In the genomic region with DNA sequence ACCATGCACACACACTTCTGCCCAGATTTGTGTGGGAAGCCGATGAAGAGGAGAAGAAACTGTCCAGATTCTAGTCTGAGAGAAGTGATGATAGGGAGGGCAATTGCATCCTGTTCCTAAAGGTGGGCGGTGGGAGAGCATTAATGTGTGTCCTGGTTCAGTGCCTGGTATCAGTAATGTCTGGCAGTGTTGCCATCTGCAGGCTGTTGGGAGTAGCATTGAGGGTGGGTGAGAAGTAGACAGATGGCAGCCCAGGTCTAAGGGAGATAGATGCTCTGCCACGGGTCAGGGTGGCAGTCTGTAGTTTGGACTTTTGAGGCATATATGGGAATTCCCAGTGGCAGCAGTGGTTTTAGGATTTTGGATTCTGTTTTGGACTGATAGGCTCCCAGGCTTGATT, we compare ENCODE assay signal across 29 cellular contexts.
"Had no signal": no experiment of that assay in that cellular context is flagged by ENCODE, and none has a peak within 500 bp of the region (broad histone marks: within the 10 kb centered on the region; RNA-seq: fewer than 3 reads in every experiment).

No MANE protein-coding gene starts in this region.

- H3K4me1 Mint-ChIP-seq: naive thymus-derived CD8-positive, alpha-beta T cell; stimulated activated naive B cell treated with anti-CD40 and anti-IgM and Interleukin-4, amounts not matched to agents 10 μg/mL and 1 μg/mL and 100 μg/mL, for 72 hours; WTC11 had no signal

- FAIRE-seq: endothelial cell of umbilical vein, pancreas, small intestine had no signal

- H3K27ac Mint-ChIP-seq: activated naive CD4-positive, alpha-beta T cell treated with anti-CD3 and anti-CD28 coated beads, Interleukin-2, amount 50 U/mL, for 72 hours; activated T-cell treated with anti-CD3 and anti-CD28 coated beads, Interleukin-2, amount 50 U/mL, for 72 hours; naive thymus-derived CD8-positive, alpha-beta T cell; stimulated activated naive B cell treated with anti-CD40 and anti-IgM and Interleukin-4, amounts not matched to agents 10 μg/mL and 1 μg/mL and 100 μg/mL, for 72 hours; WTC11 had no signal

- H3K4me3 Mint-ChIP-seq: activated T-cell treated with anti-CD3 and anti-CD28 coated beads, Interleukin-2, amount 50 U/mL, for 72 hours; naive thymus-derived CD8-positive, alpha-beta T cell; neural crest cell; stimulated activated naive B cell treated with anti-CD40 and anti-IgM and Interleukin-4, amounts not matched to agents 10 μg/mL and 1 μg/mL and 100 μg/mL, for 72 hours; WTC11 had no signal

- H3K36me3 ChIP-seq: esophagus muscularis mucosa, heart right ventricle, lower lobe of right lung, pancreas, prostate gland, sigmoid colon, stomach, thyroid gland, upper lobe of right lung had no signal

- H3K9me3 ChIP-seq: esophagus muscularis mucosa, lower lobe of right lung, pancreas, prostate gland, sigmoid colon, thyroid gland, upper lobe of right lung had no signal

- H3K27me3 ChIP-seq: esophagus muscularis mucosa, foreskin keratinocyte, heart right ventricle, pancreas, sigmoid colon, stomach, thyroid gland, upper lobe of right lung had no signal

- H3K27ac ChIP-seq: coronary artery, dorsolateral prefrontal cortex, esophagus muscularis mucosa, foreskin keratinocyte, heart right ventricle, lower lobe of right lung, pancreas, prostate gland, sigmoid colon, stomach, thyroid gland, upper lobe of right lung had no signal

- H3K4me3 ChIP-seq: coronary artery, dorsolateral prefrontal cortex, esophagus muscularis mucosa, heart right ventricle, lower lobe of right lung, pancreas, prostate gland, sigmoid colon, stomach, thyroid gland, upper lobe of right lung had no signal

- ATAC-seq: activated naive CD4-positive, alpha-beta T cell treated with anti-CD3 and anti-CD28 coated beads, Interleukin-2, amount 50 U/mL, for 72 hours; activated T-cell treated with anti-CD3 and anti-CD28 coated beads, Interleukin-2, amount 50 U/mL, for 72 hours; foreskin keratinocyte; heart right ventricle; lower lobe of right lung; naive thymus-derived CD8-positive, alpha-beta T cell; pancreas; stimulated activated naive B cell treated with anti-CD40 and anti-IgM and Interleukin-4, amounts not matched to agents 10 μg/mL and 1 μg/mL and 100 μg/mL, for 72 hours; upper lobe of right lung; WTC11 had no signal

- H3K36me3 Mint-ChIP-seq: activated naive CD4-positive, alpha-beta T cell treated with anti-CD3 and anti-CD28 coated beads, Interleukin-2, amount 50 U/mL, for 72 hours; stimulated activated naive B cell treated with anti-CD40 and anti-IgM and Interleukin-4, amounts not matched to agents 10 μg/mL and 1 μg/mL and 100 μg/mL, for 72 hours had no signal

- H3K4me1 ChIP-seq: foreskin keratinocyte, heart right ventricle, lower lobe of right lung, pancreas, prostate gland, sigmoid colon, stomach, thyroid gland, upper lobe of right lung had no signal

- H3K9me3 Mint-ChIP-seq: activated naive CD4-positive, alpha-beta T cell treated with anti-CD3 and anti-CD28 coated beads, Interleukin-2, amount 50 U/mL, for 72 hours; activated T-cell treated with anti-CD3 and anti-CD28 coated beads, Interleukin-2, amount 50 U/mL, for 72 hours had no signal

- DNase-seq: activated CD4-positive, alpha-beta T cell treated with anti-CD3 and anti-CD28 coated beads, Interleukin-2, amount 50 U/mL, for 1 hour; activated naive CD4-positive, alpha-beta T cell; activated T-cell treated with anti-CD3 and anti-CD28 coated beads for 4 hours; activated T-cell treated with anti-CD3 and anti-CD28 coated beads, Interleukin-2, amount 50 U/mL, for 72 hours; dorsolateral prefrontal cortex; effector memory CD4-positive, alpha-beta T cell; foreskin keratinocyte; heart right ventricle; lower lobe of right lung; mesenchymal stem cell; naive thymus-derived CD8-positive, alpha-beta T cell; nucleus accumbens; pancreas; retina; sigmoid colon; small intestine; stimulated activated CD4-positive, alpha-beta T cell treated with anti-CD3 and anti-CD28 coated beads, Interleukin-4, amount 100 ng/mL, for 24 hours; stimulated activated naive B cell treated with anti-CD40 and anti-IgM and Interleukin-4, amounts not matched to agents 10 μg/mL and 1 μg/mL and 100 μg/mL, for 72 hours; stomach; T-helper 2 cell; thyroid gland; upper lobe of right lung had no signal
